In the genomic region with DNA sequence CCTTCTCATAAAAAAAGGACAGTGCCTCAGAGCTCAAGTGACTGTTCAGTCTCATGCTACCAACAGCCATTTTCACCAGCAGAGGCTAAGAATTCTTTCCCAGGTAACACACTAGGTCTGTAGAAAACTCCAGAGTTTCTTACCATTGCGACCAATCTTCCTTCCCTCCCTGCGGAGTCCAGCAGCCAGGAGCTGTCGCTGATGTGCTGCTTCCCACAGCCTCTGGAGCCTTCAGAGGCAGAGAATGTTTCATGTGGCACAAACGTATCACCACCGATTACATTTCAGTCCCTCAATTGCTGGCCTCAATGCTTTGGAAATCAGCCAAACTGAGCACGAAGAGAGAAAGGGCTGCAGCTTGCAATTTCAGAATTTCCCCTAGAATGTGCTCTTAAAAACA, we compare ENCODE assay signal across 22 cellular contexts.
A peak's percentile ranks its signal among the peaks of the same experiment; 100 is the strongest.
DNase-seq lines count a peak whose midpoint lies in the region; ATAC-seq, FAIRE-seq and TF ChIP-seq lines count a peak whose summit lies in the region.
"Had no signal": no experiment of that assay in that cellular context is flagged by ENCODE, and none has a peak within 500 bp of the region (broad histone marks: within the 10 kb centered on the region; RNA-seq: fewer than 3 reads in every experiment).

No MANE protein-coding gene starts in this region.

- TF ChIP-seq RAD21 in H1 (IDR thresholded peaks at IDR 0.05 in 1 of 2, conservative IDR thresholded peaks at IDR 0.05 in 1 of 2; ENCODE audit: low read depth in 2 of 2, low read length in 2 of 2) (no peak), HepG2 (CRISPR knock-in tag; IDR thresholded peaks at IDR 0.05) (no peak)

- no peak overlapping the region for H4K5ac ChIP-seq in H1 (ENCODE audit: insufficient read length, low read depth, low read length)

- no peak overlapping the region for H2BK20ac ChIP-seq in H1 (ENCODE audit: low read length)

- peak overlapping the region; percentile 13; the same call in 1 of the 2 replicates for H2AFZ ChIP-seq in H1 (ENCODE audit: low read length)
- H2AFZ ChIP-seq in HepG2 (ENCODE audit: low read length), result no peak overlapping the region
- H2AFZ ChIP-seq: GM23248 had no signal

- FAIRE-seq in H1 (lab: Jason Lieb, UNC) (peak; percentile 39), HepG2 (lab: Jason Lieb, UNC) (no peak)

- no TSS peak for BruUV-seq in HepG2 (replicated peaks; lab: Mats Ljungman, UMichigan)

- no peaks in the 10 kb centered on the region for H3K4me1 Mint-ChIP-seq in activated naive CD8-positive, alpha-beta T cell treated with anti-CD3 and anti-CD28 coated beads, Interleukin-2, amount 50 U/mL, for 24 hours
- H3K4me1 Mint-ChIP-seq: activated CD8-positive, alpha-beta memory T cell treated with anti-CD3 and anti-CD28 coated beads, Interleukin-2, amount 10 ng/mL, durations not matched to agents 7 days and 5 days; activated T-helper 17 cell treated with anti-CD3 and anti-CD28 coated beads, Interleukin-2, amount 50 U/mL, for 72 hours had no signal

- intact Hi-C loops in HepG2 (cut with micrococcal nuclease; ENCODE audit: unreplicated experiment), result no loop called here

- CTCF ChIA-PET in H1 (lab: Charles Lee; ENCODE audit: partially characterized antibody), result interaction anchor here (1.2 to 1.3 kb wide), 2 partner anchors 8 to 13 kb away, joined by 3 to 4 read pairs; no protein-coding TSS in a partner anchor
- CTCF ChIA-PET in HepG2 (lab: Yijun Ruan, JAX; ENCODE audit: low intra/inter-chr PET ratio, low total read pairs), result no interaction called here

- H3K27me3 ChIP-seq in H1 (replicated peaks in 1 of 4; ENCODE audit: control insufficient read depth in 3 of 4, extremely low read depth in 1 of 4, insufficient read depth in 3 of 4, low read length in 3 of 4) (no peaks in the 10 kb centered on the region), HepG2 (ENCODE audit: control insufficient read depth in 1 of 2, insufficient read depth in 2 of 2, low read length in 2 of 2) (no peaks in the 10 kb centered on the region; a peak in 1 of 5 replicates)
- H3K27me3 ChIP-seq: breast epithelium, foreskin keratinocyte had no signal

- TF ChIP-seq EP300 in H1 (IDR thresholded peaks at IDR 0.05; ENCODE audit: borderline replicate concordance in 1 of 2, low read depth in 2 of 2, low read length in 2 of 2) (no peak), HepG2 (IDR thresholded peaks at IDR 0.05; ENCODE audit: low read depth in 2 of 2, low read length in 2 of 2) (no peak), HepG2 (CRISPR knock-in tag; IDR thresholded peaks at IDR 0.05; ENCODE audit: borderline replicate concordance) (no peak)

- TF ChIP-seq POLR2A in H1 (IDR thresholded peaks at IDR 0.05; ENCODE audit: control extremely low read depth in 1 of 2, low read depth in 2 of 2, low read length in 2 of 2), result no peak
- TF ChIP-seq POLR2A in HepG2 (IDR thresholded peaks at IDR 0.05; ENCODE audit: insufficient read depth in 1 of 2, low read depth in 2 of 2, low read length in 2 of 2), result no peak

- TF ChIP-seq CTCF in H1 (IDR thresholded peaks at IDR 0.05; ENCODE audit: control extremely low read depth in 1 of 3, insufficient read depth in 1 of 3, low read depth in 1 of 3, low read length in 3 of 3), result no peak
- TF ChIP-seq CTCF in HepG2 (CRISPR knock-in tag; IDR thresholded peaks at IDR 0.05), result no peak

- H3K23ac ChIP-seq in H1 (ENCODE audit: insufficient read length), result no peak overlapping the region

- peak overlapping the region; percentile 41; the same call in 1 of the 2 replicates for H2BK12ac ChIP-seq in H1 (ENCODE audit: low read depth, low read length)

- no peak overlapping the region for H4K8ac ChIP-seq in H1 (ENCODE audit: extremely low read depth, insufficient read depth, low read length)

- no peak overlapping the region for H3K18ac ChIP-seq in H1 (ENCODE audit: extremely low read depth, low read length)

- H3K4me3 Mint-ChIP-seq in activated naive CD8-positive, alpha-beta T cell treated with anti-CD3 and anti-CD28 coated beads, Interleukin-2, amount 50 U/mL, for 24 hours, result no peak overlapping the region
- H3K4me3 Mint-ChIP-seq: activated CD8-positive, alpha-beta memory T cell treated with anti-CD3 and anti-CD28 coated beads, Interleukin-2, amount 10 ng/mL, durations not matched to agents 7 days and 5 days; activated T-helper 17 cell treated with anti-CD3 and anti-CD28 coated beads, Interleukin-2, amount 50 U/mL, for 72 hours; nephron progenitor cell had no signal

- H4K91ac ChIP-seq in H1 (replicated peaks; ENCODE audit: insufficient read length, low read length), result no peak overlapping the region

- H3K4me3 ChIP-seq in H1 (ENCODE audit: extremely low read depth in 1 of 4, insufficient read depth in 2 of 4, low read depth in 3 of 4, low read length in 4 of 4) (no peak overlapping the region), HepG2 (replicated peaks in 1 of 3; ENCODE audit: insufficient read depth in 1 of 3, low read depth in 2 of 3, low read length in 3 of 3) (no peak overlapping the region)
- H3K4me3 ChIP-seq: breast epithelium, GM23248, skin epidermis had no signal

- no peak overlapping the region for H3K9ac ChIP-seq in H1 (replicated peaks in 1 of 4; ENCODE audit: extremely low read depth in 1 of 4, low read depth in 3 of 4, low read length in 3 of 4)
- no peak overlapping the region for H3K9ac ChIP-seq in HepG2 (ENCODE audit: insufficient read depth, low read depth, low read length)
- H3K9ac ChIP-seq: GM23248 had no signal

- no peaks in the 10 kb centered on the region for H3K79me1 ChIP-seq in H1 (ENCODE audit: low read depth, low read length)

- H3K4me2 ChIP-seq in H1 (ENCODE audit: insufficient read depth in 1 of 2, low read depth in 2 of 2, low read length in 2 of 2) (0 out of 4 replicates have a peak overlapping the region, but pooled peaks of 1 of the 2 experiments have one; percentile 22), HepG2 (ENCODE audit: low read depth, low read length) (no peak overlapping the region)

- H2BK15ac ChIP-seq in H1 (ENCODE audit: low read length), result no peak overlapping the region

- H3K14ac ChIP-seq in H1 (ENCODE audit: insufficient read length), result no peak overlapping the region

- DNase-seq in NCI-H1105 treated with DMSO at 0.1 percent for 48 hours (lab: John Stamatoyannopoulos, UW) (peak; percentile 64), NCI-H2227 treated with DMSO at 0.1 percent for 48 hours (lab: John Stamatoyannopoulos, UW) (peak; percentile 86), H1 (ENCODE audit: low read depth in 1 of 2, low spot score in 2 of 2) (no peak), retina (peak; percentile 45), T-helper 1 cell (no peak), T1000 (lab: John Stamatoyannopoulos, UW) (no peak), HepG2 (ENCODE audit: low spot score) (no peak)
- no peak for DNase-seq in activated naive CD8-positive, alpha-beta T cell treated with anti-CD3 and anti-CD28 coated beads, Interleukin-2, amount 50 U/mL, for 24 hours
- DNase-seq: activated CD8-positive, alpha-beta memory T cell treated with anti-CD3 and anti-CD28 coated beads, Interleukin-2, amount 10 ng/mL, durations not matched to agents 7 days and 5 days; AML-193; Caco-2; foreskin keratinocyte; GM23248; IMR-90; NCI-H1930; nephron progenitor cell; stimulated activated CD4-positive, alpha-beta T cell treated with anti-CD3 and anti-CD28 coated beads, Interleukin-4, amount 100 ng/mL, for 24 hours had no signal

- H3K79me2 ChIP-seq in H1 (ENCODE audit: control insufficient read depth in 1 of 2, insufficient read depth in 2 of 2, low read length in 2 of 2) (no peaks in the 10 kb centered on the region), HepG2 (ENCODE audit: insufficient read depth, low read length) (no peaks in the 10 kb centered on the region)

- peak overlapping the region; percentile 13 for H3K4ac ChIP-seq in H1 (replicated peaks; ENCODE audit: insufficient read length, low read depth, low read length)

- peaks cover 14% of the 10 kb centered on the region for H3K27me3 Mint-ChIP-seq in activated naive CD8-positive, alpha-beta T cell treated with anti-CD3 and anti-CD28 coated beads, Interleukin-2, amount 50 U/mL, for 24 hours
- H3K27me3 Mint-ChIP-seq: activated CD8-positive, alpha-beta memory T cell treated with anti-CD3 and anti-CD28 coated beads, Interleukin-2, amount 10 ng/mL, durations not matched to agents 7 days and 5 days had no signal

- POLR2A ChIA-PET in H1 (lab: Charles Lee; ENCODE audit: partially characterized antibody) (no interaction called here), HepG2 (lab: Yijun Ruan, JAX) (no interaction called here)

- H3K36me3 Mint-ChIP-seq in activated naive CD8-positive, alpha-beta T cell treated with anti-CD3 and anti-CD28 coated beads, Interleukin-2, amount 50 U/mL, for 24 hours (ENCODE audit: low read depth), result no peaks in the 10 kb centered on the region
- H3K36me3 Mint-ChIP-seq: activated CD8-positive, alpha-beta memory T cell treated with anti-CD3 and anti-CD28 coated beads, Interleukin-2, amount 10 ng/mL, durations not matched to agents 7 days and 5 days had no signal

- H2AK5ac ChIP-seq in H1 (ENCODE audit: low read depth, low read length), result no peak overlapping the region

- H4K20me1 ChIP-seq in H1 (replicated peaks in 1 of 2; ENCODE audit: control insufficient read depth in 1 of 2, insufficient read depth in 2 of 2, low read length in 2 of 2) (no peaks in the 10 kb centered on the region), HepG2 (ENCODE audit: insufficient read depth, low read length) (no peaks in the 10 kb centered on the region)

- no peak overlapping the region for H3K56ac ChIP-seq in H1 (replicated peaks; ENCODE audit: insufficient read length, low read depth, low read length)

- H2BK5ac ChIP-seq in H1 (ENCODE audit: low read depth, low read length), result peak overlapping the region; percentile 45; the same call in 1 of the 2 replicates

- H3K27ac ChIP-seq in H1 (ENCODE audit: low read depth, low read length) (no peak overlapping the region), HepG2 (ENCODE audit: extremely low read length, insufficient read depth, low read length) (no peak overlapping the region)
- H3K27ac ChIP-seq: breast epithelium, epithelial cell of prostate, foreskin keratinocyte, GM23248, skin epidermis had no signal

- H3K36me3 ChIP-seq in H1 (ENCODE audit: control insufficient read depth in 2 of 4, insufficient read depth in 4 of 4, low read length in 3 of 4) (no peaks in the 10 kb centered on the region), HepG2 (replicated peaks in 1 of 2; ENCODE audit: control insufficient read depth in 1 of 2, insufficient read depth in 2 of 2, low read length in 2 of 2) (no peaks in the 10 kb centered on the region)
- H3K36me3 ChIP-seq: breast epithelium had no signal

- peaks cover 6 to 30% (median 14%) of the 10 kb centered on the region in 4 experiments; a peak in 6 of 7 replicates for H3K4me1 ChIP-seq in H1 (replicated peaks in 1 of 4; ENCODE audit: control insufficient read depth in 3 of 4, insufficient read depth in 4 of 4, low read length in 3 of 4)
- H3K4me1 ChIP-seq in HepG2 (ENCODE audit: insufficient read depth, low read length), result no peaks in the 10 kb centered on the region
- H3K4me1 ChIP-seq: breast epithelium, Caco-2, foreskin keratinocyte had no signal

- no peaks in the 10 kb centered on the region for H3K9me3 Mint-ChIP-seq in activated naive CD8-positive, alpha-beta T cell treated with anti-CD3 and anti-CD28 coated beads, Interleukin-2, amount 50 U/mL, for 24 hours
- H3K9me3 Mint-ChIP-seq: activated T-helper 17 cell treated with anti-CD3 and anti-CD28 coated beads, Interleukin-2, amount 50 U/mL, for 72 hours; nephron progenitor cell had no signal

- 64% methylated on average over 6 of the region's 6 CpGs; no CpG with 5 or more reads in 1 of the 2 experiments for WGBS in H1 (ENCODE audit: extremely low coverage in 1 of 2, insufficient coverage in 1 of 2, insufficient read length in 1 of 2, insufficient replicate concordance in 2 of 2, low coverage in 1 of 2, low lambda C conversion rate in 2 of 2, missing lambda C conversion rate in 1 of 2), 2 experiments
- 25% methylated on average over 2 of the region's 6 CpGs for WGBS in HepG2 (ENCODE audit: low lambda C conversion rate)

- H3K23me2 ChIP-seq in H1 (ENCODE audit: low read depth, low read length), result no peaks in the 10 kb centered on the region

- ATAC-seq in activated naive CD8-positive, alpha-beta T cell treated with anti-CD3 and anti-CD28 coated beads, Interleukin-2, amount 50 U/mL, for 24 hours, result no peak
- ATAC-seq in HepG2, result no peak
- ATAC-seq: activated CD8-positive, alpha-beta memory T cell treated with anti-CD3 and anti-CD28 coated beads, Interleukin-2, amount 10 ng/mL, durations not matched to agents 7 days and 5 days; activated T-helper 17 cell treated with anti-CD3 and anti-CD28 coated beads, Interleukin-2, amount 50 U/mL, for 72 hours; foreskin keratinocyte; Panc1 had no signal

- H2BK120ac ChIP-seq in H1 (replicated peaks; ENCODE audit: low read depth, low read length), result peak overlapping the region; percentile 34

- H3K27ac Mint-ChIP-seq in activated naive CD8-positive, alpha-beta T cell treated with anti-CD3 and anti-CD28 coated beads, Interleukin-2, amount 50 U/mL, for 24 hours, result no peak overlapping the region
- H3K27ac Mint-ChIP-seq: activated CD8-positive, alpha-beta memory T cell treated with anti-CD3 and anti-CD28 coated beads, Interleukin-2, amount 10 ng/mL, durations not matched to agents 7 days and 5 days; activated T-helper 17 cell treated with anti-CD3 and anti-CD28 coated beads, Interleukin-2, amount 50 U/mL, for 72 hours; nephron progenitor cell had no signal

- in situ Hi-C loops in HepG2 (cut with HindIII; ENCODE audit: extremely low pct_ligation_motif_present, low pct_unique_long_range_greater_than_20kb), result no loop called here

- H3K9me3 ChIP-seq in H1 (ENCODE audit: insufficient read depth in 2 of 2, low read depth in 1 of 2, low read length in 1 of 2) (no peaks in the 10 kb centered on the region), HepG2 (ENCODE audit: low read length) (no peaks in the 10 kb centered on the region)
- H3K9me3 ChIP-seq: breast epithelium, Caco-2 had no signal

Comparison
In these comparisons a context has a peak if more than half of its experiments do, and no peak if none do; other contexts are left out.
1. DNase-seq: peak in NCI-H1105 treated with DMSO at 0.1 percent for 48 hours (single experiment), NCI-H2227 treated with DMSO at 0.1 percent for 48 hours (single experiment) and retina (single experiment); none in H1 (0 of 2), activated naive CD8-positive, alpha-beta T cell treated with anti-CD3 and anti-CD28 coated beads, Interleukin-2, amount 50 U/mL, for 24 hours (single experiment), T-helper 1 cell (0 of 5), T1000 (single experiment) and HepG2 (single experiment).